ENCODE assay signal across 6 cellular contexts in genomic region chr21:32089771-32090170, GRCh38.
"Had no signal": no experiment of that assay in that cellular context is flagged by ENCODE, and none has a peak within 500 bp of the region (broad histone marks: within the 10 kb centered on the region; RNA-seq: fewer than 3 reads in every experiment).

No MANE protein-coding gene starts in this region.

- H2AFZ ChIP-seq: GM23338 had no signal

- H3K4me3 ChIP-seq: GM23338 had no signal

- FAIRE-seq: H1, H54, HTR-8/SVneo had no signal

- DNase-seq: H9, HCEC 1CT had no signal

- H3K4me2 ChIP-seq: GM23338 had no signal

- ATAC-seq: GM23338 had no signal
